ENCODE assay signal across 17 cellular contexts in the genomic region with DNA sequence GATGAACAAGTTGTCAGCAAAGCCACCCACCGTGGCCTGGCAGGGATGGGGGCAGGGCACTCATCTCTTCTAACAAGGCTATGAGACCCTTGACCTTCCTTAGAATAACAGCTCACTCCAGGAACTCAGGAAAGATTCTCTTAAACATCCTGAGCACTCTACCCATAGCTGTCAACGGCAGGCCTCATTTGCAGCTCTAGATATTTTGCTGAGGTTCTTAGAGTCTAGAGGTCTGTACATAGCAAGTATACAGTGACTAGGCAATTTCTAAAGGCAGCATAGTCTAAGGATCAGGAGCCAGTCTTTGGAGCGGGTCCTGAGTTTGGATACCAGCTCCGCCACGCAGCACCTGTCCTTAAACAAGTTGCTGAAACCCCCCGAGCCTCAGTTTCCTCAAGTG. TPM values are rescaled to one million over a fixed set of nuclear protein-coding genes. Genes with fewer than 3 reads are reported as not detected.
A peak's percentile ranks its signal among the peaks of the same experiment; 100 is the strongest.
DNase-seq lines count a peak whose midpoint lies in the region; ATAC-seq, FAIRE-seq and TF ChIP-seq lines count a peak whose summit lies in the region.
"Had no signal": no experiment of that assay in that cellular context is flagged by ENCODE, and none has a peak within 500 bp of the region (broad histone marks: within the 10 kb centered on the region; RNA-seq: fewer than 3 reads in every experiment).

No MANE protein-coding gene starts in this region.

- no peak overlapping the region for H3K4me2 ChIP-seq in A549
- H3K4me2 ChIP-seq in Karpas-422 (ENCODE audit: low read depth, low read length, poor library complexity, severe bottlenecking) = peak overlapping the region; percentile 78
- no peak overlapping the region for H3K4me2 ChIP-seq in neuronal stem cell (ENCODE audit: insufficient read depth, low read length, poor library complexity, severe bottlenecking)

- H2BK15ac ChIP-seq in neuronal stem cell (ENCODE audit: low read length) = no peak overlapping the region

- no peak overlapping the region for H2BK5ac ChIP-seq in neuronal stem cell (ENCODE audit: low read length)

- peaks cover 16% of the 10 kb centered on the region for H3K4me1 ChIP-seq in A549
- H3K4me1 ChIP-seq in Karpas-422 (ENCODE audit: low read length) = peaks cover 59% of the 10 kb centered on the region
- H3K4me1 ChIP-seq in esophagus muscularis mucosa = peaks cover 33 to 64% (median 59%) of the 10 kb centered on the region in 4 donors
- H3K4me1 ChIP-seq in neuronal stem cell (ENCODE audit: control insufficient read depth in 2 of 2, insufficient read depth in 1 of 2, low read depth in 1 of 2, low read length in 2 of 2) = peaks cover 35% of the 10 kb centered on the region in 2 donors

- POLR2A ChIA-PET in A549 (lab: Yijun Ruan, JAX) = no interaction called here

- CTCF ChIA-PET in A549 (lab: Yijun Ruan, JAX) = interaction anchor here (0.6 kb wide), 1 partner anchor 33 kb away, joined by 3 read pairs; no protein-coding TSS in a partner anchor

- no peaks in the 10 kb centered on the region for H3K27me3 ChIP-seq in Karpas-422 (ENCODE audit: low read length)
- H3K27me3 ChIP-seq in esophagus muscularis mucosa = no peaks in the 10 kb centered on the region
- H3K27me3 ChIP-seq in neuronal stem cell (ENCODE audit: control insufficient read depth in 3 of 3, insufficient read depth in 3 of 3, low read depth in 1 of 3, low read length in 3 of 3) = no peaks in the 10 kb centered on the region
- H3K27me3 ChIP-seq: suprapubic skin had no signal

- no peak overlapping the region for H4K8ac ChIP-seq in neuronal stem cell (ENCODE audit: low read depth, low read length)

- H3K9me3 ChIP-seq in A549 (peaks cover 3% of the 10 kb centered on the region; the same call in 1 of the 3 replicates), Karpas-422 (ENCODE audit: low read length) (no peaks in the 10 kb centered on the region), esophagus muscularis mucosa (no peaks in the 10 kb centered on the region), neuronal stem cell (replicated peaks in 1 of 2; ENCODE audit: control insufficient read depth in 2 of 2, insufficient read depth in 1 of 2, low read depth in 1 of 2, low read length in 2 of 2) (peaks cover 0 to 3% of the 10 kb centered on the region in 2 donors)
- H3K9me3 ChIP-seq: suprapubic skin had no signal

- WGBS in A549 (ENCODE audit: missing lambda C conversion rate) = 91% methylated on average over 6 of the region's 6 CpGs
- 96% methylated on average over 3 of the region's 6 CpGs for WGBS in esophagus muscularis mucosa
- no CpG with 5 or more reads among the region's 6 CpGs for WGBS in neuronal stem cell (ENCODE audit: extremely low coverage in 2 of 2, insufficient read length in 2 of 2, insufficient replicate concordance in 1 of 2), 2 donors

- TF ChIP-seq CTCF in A549 (IDR thresholded peaks at IDR 0.05) = no peak
- TF ChIP-seq CTCF in esophagus muscularis mucosa (IDR thresholded peaks at IDR 0.05) = no peak
- TF ChIP-seq CTCF in neural crest cell (conservative IDR thresholded peaks at IDR 0.05) = no peak

- H2AFZ ChIP-seq in Karpas-422 (ENCODE audit: low read length) (no peak overlapping the region), neuronal stem cell (ENCODE audit: low read length) (no peak overlapping the region)

- H3K79me2 ChIP-seq in Karpas-422 (ENCODE audit: low read length) = peaks cover 97% of the 10 kb centered on the region

- no peak overlapping the region for H3K23ac ChIP-seq in neuronal stem cell (ENCODE audit: low read depth, low read length, poor library complexity)

- no peak for FAIRE-seq in A549 (lab: Jason Lieb, UNC)
- FAIRE-seq: bronchial epithelial cell had no signal

- intact Hi-C loops in esophagus muscularis mucosa (cut with DNase I) = no loop called here

- no peak overlapping the region for H2AK5ac ChIP-seq in neuronal stem cell (ENCODE audit: low read depth, low read length)

- H3K4me1 Mint-ChIP-seq in neural crest cell = peaks cover 54% of the 10 kb centered on the region

- no peak overlapping the region for H3K4me3 ChIP-seq in A549
- peak overlapping the region; percentile 64 for H3K4me3 ChIP-seq in Karpas-422 (ENCODE audit: low read length)
- no peak overlapping the region for H3K4me3 ChIP-seq in esophagus muscularis mucosa
- no peak overlapping the region for H3K4me3 ChIP-seq in neuronal stem cell (ENCODE audit: low read length in 2 of 2)
- H3K4me3 ChIP-seq: suprapubic skin had no signal

- no peaks in the 10 kb centered on the region for H3K9me2 ChIP-seq in Karpas-422 (replicated peaks; ENCODE audit: insufficient read depth, low read length)

- ATAC-seq in A549 = peak in 1 of 2 experiments; percentile 43; a peak in 1 of 6 replicates

- peak overlapping the region; percentile 12 for H3K27ac Mint-ChIP-seq in neural crest cell (ENCODE audit: unreplicated experiment)

- H3K36me3 ChIP-seq in Karpas-422 (ENCODE audit: insufficient read depth, low read length) (peaks cover 25% of the 10 kb centered on the region), esophagus muscularis mucosa (no peaks in the 10 kb centered on the region), neuronal stem cell (replicated peaks in 1 of 2; ENCODE audit: control insufficient read depth in 2 of 2, insufficient read depth in 2 of 2, low read length in 2 of 2) (peaks cover 0 to 4% of the 10 kb centered on the region in 2 donors)
- H3K36me3 ChIP-seq: suprapubic skin had no signal

- H3K9ac ChIP-seq in Karpas-422 (ENCODE audit: low read length) (peak overlapping the region; percentile 79; the same call in 1 of the 2 replicates), neuronal stem cell (ENCODE audit: low read depth, low read length, poor library complexity) (no peak overlapping the region)

- peaks cover 2% of the 10 kb centered on the region for H3K9me3 Mint-ChIP-seq in neural crest cell

- no peak overlapping the region for H3K4me3 Mint-ChIP-seq in neural crest cell
- H3K4me3 Mint-ChIP-seq: immature natural killer cell had no signal

- TF ChIP-seq POLR2A in A549 (IDR thresholded peaks at IDR 0.05; ENCODE audit: low read length) (no peak), esophagus muscularis mucosa (IDR thresholded peaks at IDR 0.05; ENCODE audit: low read depth) (no peak)

- H3K14ac ChIP-seq in neuronal stem cell (ENCODE audit: low read length) = no peak overlapping the region

- peaks cover 5% of the 10 kb centered on the region for H3K79me1 ChIP-seq in neuronal stem cell (ENCODE audit: low read depth, low read length)

- TF ChIP-seq EP300 in A549 (IDR thresholded peaks at IDR 0.05) = no peak
- no peak for TF ChIP-seq EP300 in esophagus muscularis mucosa (IDR thresholded peaks at IDR 0.05)

- no peak for TF ChIP-seq RAD21 in A549 (conservative IDR thresholded peaks at IDR 0.05 in 1 of 2, IDR thresholded peaks at IDR 0.05 in 1 of 2)

- no peak overlapping the region for H4K91ac ChIP-seq in neuronal stem cell (ENCODE audit: low read depth, low read length, poor library complexity)

- H3K36me3 Mint-ChIP-seq in neural crest cell (ENCODE audit: low read depth) = peaks cover 12% of the 10 kb centered on the region

- no peak overlapping the region for H2BK12ac ChIP-seq in neuronal stem cell (ENCODE audit: low read length)

- H2BK120ac ChIP-seq in neuronal stem cell (ENCODE audit: low read depth, low read length) = no peak overlapping the region

- H4K20me1 ChIP-seq in Karpas-422 (ENCODE audit: insufficient read depth, low read depth, low read length) = peaks cover 13% of the 10 kb centered on the region; the same call in 1 of the 2 replicates

- H3K4ac ChIP-seq in neuronal stem cell (ENCODE audit: low read length) = no peak overlapping the region

- no peaks in the 10 kb centered on the region for H3K27me3 Mint-ChIP-seq in neural crest cell (ENCODE audit: low read depth)

- DNase-seq in A549 (ENCODE audit: low read depth in 1 of 2, low spot score in 1 of 2) (no peak), Karpas-422 (no peak), esophagus muscularis mucosa (ENCODE audit: extremely low spot score) (no peak), neural crest cell (ENCODE audit: low read depth, low spot score) (no peak), neuronal stem cell (ENCODE audit: low spot score) (no peak), NCI-H1092 treated with DMSO at 0.1 percent for 48 hours (lab: John Stamatoyannopoulos, UW) (no peak), COLO829 (ENCODE audit: low spot score) (no peak), NCI-H1436 (lab: John Stamatoyannopoulos, UW) (no peak)
- DNase-seq: activated naive CD4-positive, alpha-beta T cell treated with anti-CD3 and anti-CD28 coated beads, Interleukin-2, amount 50 U/mL, for 16 hours; Calu3; effector CD8-positive, alpha-beta T cell; foreskin melanocyte; GDM1; immature natural killer cell; NCI-H1930 had no signal

- H3K27ac ChIP-seq in A549 (peak overlapping the region in 1 of 2 experiments; percentile 47; a peak in 3 of 6 replicates), Karpas-422 (ENCODE audit: low read length) (peak overlapping the region; percentile 97), esophagus muscularis mucosa (replicated peaks in 1 of 4) (peak overlapping the region; percentile 78 to 86 (median 82)), neuronal stem cell (replicated peaks; ENCODE audit: low read length) (no peak overlapping the region)

- H3K18ac ChIP-seq in neuronal stem cell (ENCODE audit: low read length) = no peak overlapping the region

TF ChIP-seq in A549, 52 proteins besides CTCF, POLR2A, EP300 and RAD21 (continues in another document):
- peak; percentile 31 for TF ChIP-seq MAFK (IDR thresholded peaks at IDR 0.05; ENCODE audit: partially characterized antibody)
- no peak for TF ChIP-seq FOSB (CRISPR knock-in tag; IDR thresholded peaks at IDR 0.05)
- TF ChIP-seq SREBF2 (IDR thresholded peaks at IDR 0.05) = no peak
- TF ChIP-seq ATOH8 (CRISPR knock-in tag; IDR thresholded peaks at IDR 0.05; ENCODE audit: low read depth) = no peak
- TF ChIP-seq POLR2AphosphoS2 (conservative IDR thresholded peaks at IDR 0.05; ENCODE audit: low read length) = no peak
- TF ChIP-seq ZNF302 (CRISPR knock-in tag; IDR thresholded peaks at IDR 0.05) = no peak
- TF ChIP-seq GATA3 (IDR thresholded peaks at IDR 0.05; ENCODE audit: borderline replicate concordance) = no peak

RNA-seq across cellular contexts. Expression of gene TRERF1, which starts 11.7 kb away (rescaled TPM):
- polyA plus RNA-seq in A549 (2011; rRNA removed) (2.4 and 3.8 TPM in 2 replicates), A549 (2017; fragmentation: RNase III; extraction: RNeasy Plus Mini Kit Qiagen cat#74134 plus additional on column Dnase treatment) (3.3 to 3.6 TPM (median 3.5 TPM) in 3 replicates)
- 3.0 and 4.1 TPM in 2 replicates for polyA plus RNA-seq in A549 (2012; cell fraction: cytosol; rRNA removed)
- polyA plus RNA-seq in A549 (2012; cell fraction: nucleus; rRNA removed) = 7.9 and 8.2 TPM in 2 replicates
- polyA minus RNA-seq in A549 (2011; rRNA and poly(A)+ RNA removed) = 4.5 and 5.6 TPM in 2 replicates
- 30.2 and 32.7 TPM in 2 replicates for total RNA-seq in Karpas-422 (2014; rRNA removed; shearing (Covaris generic); ENCODE audit: low replicate concordance)
- total RNA-seq in esophagus muscularis mucosa (1 to 10 TPM; 4.6 to 8.6 (median 6.4) TPM), neural crest cell (12.4 and 14.0 TPM in 2 replicates)
- 13.6 TPM for polyA plus RNA-seq in neuronal stem cell (2013, experiment 1 of 2)
- 14.1 TPM for polyA plus RNA-seq in neuronal stem cell (2013, experiment 2 of 2)
